In genomic region chr20:16553684-16554083, GRCh38 we compare ENCODE assay signal across 29 cellular contexts.
"Had no signal": no experiment of that assay in that cellular context is flagged by ENCODE, and none has a peak within 500 bp of the region (broad histone marks: within the 10 kb centered on the region; RNA-seq: fewer than 3 reads in every experiment).

No MANE protein-coding gene starts in this region.

- ATAC-seq: activated CD4-positive, alpha-beta T cell treated with anti-CD3 and anti-CD28 coated beads for 36 hours; body of pancreas; gastroesophageal sphincter; left ventricle myocardium superior had no signal

- H3K4me3 Mint-ChIP-seq: activated CD4-positive, alpha-beta T cell treated with anti-CD3 and anti-CD28 coated beads for 36 hours; activated naive CD4-positive, alpha-beta T cell treated with anti-CD3 and anti-CD28 coated beads for 36 hours; activated naive CD8-positive, alpha-beta T cell treated with anti-CD3 and anti-CD28 coated beads for 36 hours; activated T-helper 1 cell treated with anti-CD3 and anti-CD28 coated beads, Interleukin-12 subunit alpha, Interleukin-12 subunit beta, Interleukin-2, Interleukin-4 antibody, amounts not matched to agents 30 ng/mL and 10 ng/mL and 1 ng/mL, durations not matched to agents 14 hours and 24 hours and 36 hours; nephron; stimulated activated naive CD8-positive, alpha-beta T cell treated with anti-CD3 and anti-CD28 coated beads, Interleukin-15, Interleukin-2, amounts not matched to agents 100 ng/mL and 50 ng/mL, for 24 hours; T-helper 2 cell treated with Interferon-gamma antibody and Interleukin-4, amounts not matched to agents 5 μg/mL and 100 μg/mL, for 36 hours had no signal

- DNase-seq: activated CD4-positive, alpha-beta T cell treated with anti-CD3 and anti-CD28 coated beads for 36 hours; activated CD4-positive, alpha-beta T cell treated with anti-CD3 and anti-CD28 coated beads, Interleukin-2, amount 50 U/mL, for 4 hours; activated CD4-positive, CD25-positive, alpha-beta regulatory T cell; activated effector memory CD4-positive, alpha-beta T cell treated with anti-CD3 and anti-CD28 coated beads, Interleukin-2, amount 50 U/mL, for 16 hours; activated naive CD4-positive, alpha-beta T cell treated with anti-CD3 and anti-CD28 coated beads for 36 hours; activated naive CD8-positive, alpha-beta T cell treated with anti-CD3 and anti-CD28 coated beads for 36 hours; aorta; body of pancreas; cerebellar nuclear complex; colonic mucosa; effector CD8-positive, alpha-beta T cell; head of caudate nucleus; hippocampal formation; kidney glomerular epithelial cell; left ventricle myocardium superior; retina; stimulated activated CD4-positive, alpha-beta T cell treated with anti-CD3 and anti-CD28 coated beads, Interleukin-12 subunit alpha, Interleukin-12 subunit beta, amount 100 ng/mL, for 4 hours; stimulated activated CD4-positive, alpha-beta T cell treated with anti-CD3 and anti-CD28 coated beads, Interleukin-4, amount 100 ng/mL, for 1 hour; T-helper 1 cell; upper lobe of left lung had no signal

- H3K9me3 Mint-ChIP-seq: activated naive CD8-positive, alpha-beta T cell treated with anti-CD3 and anti-CD28 coated beads for 36 hours had no signal

- H3K9me3 ChIP-seq: adrenal gland, body of pancreas, colonic mucosa, gastroesophageal sphincter, neutrophil, upper lobe of left lung had no signal

- H3K4me1 Mint-ChIP-seq: activated naive CD8-positive, alpha-beta T cell treated with anti-CD3 and anti-CD28 coated beads for 36 hours had no signal

- H3K36me3 ChIP-seq: adrenal gland, colonic mucosa, gastroesophageal sphincter, neutrophil, upper lobe of left lung had no signal

- H3K27ac Mint-ChIP-seq: activated CD4-positive, alpha-beta T cell treated with anti-CD3 and anti-CD28 coated beads for 36 hours; activated naive CD4-positive, alpha-beta T cell treated with anti-CD3 and anti-CD28 coated beads for 36 hours; activated naive CD8-positive, alpha-beta T cell treated with anti-CD3 and anti-CD28 coated beads for 36 hours; activated T-helper 1 cell treated with anti-CD3 and anti-CD28 coated beads, Interleukin-12 subunit alpha, Interleukin-12 subunit beta, Interleukin-2, Interleukin-4 antibody, amounts not matched to agents 30 ng/mL and 10 ng/mL and 1 ng/mL, durations not matched to agents 14 hours and 24 hours and 36 hours; progenitor cell of endocrine pancreas; stimulated activated naive CD8-positive, alpha-beta T cell treated with anti-CD3 and anti-CD28 coated beads, Interleukin-15, Interleukin-2, amounts not matched to agents 100 ng/mL and 50 ng/mL, for 24 hours; T-helper 2 cell treated with Interferon-gamma antibody and Interleukin-4, amounts not matched to agents 5 μg/mL and 100 μg/mL, for 36 hours had no signal

- H3K27me3 ChIP-seq: adrenal gland, body of pancreas, colonic mucosa, gastroesophageal sphincter, neutrophil, upper lobe of left lung had no signal

- H3K4me1 ChIP-seq: body of pancreas, colonic mucosa had no signal

- H3K27me3 Mint-ChIP-seq: activated CD4-positive, alpha-beta T cell treated with anti-CD3 and anti-CD28 coated beads for 36 hours; activated naive CD8-positive, alpha-beta T cell treated with anti-CD3 and anti-CD28 coated beads for 36 hours; progenitor cell of endocrine pancreas; stimulated activated naive CD8-positive, alpha-beta T cell treated with anti-CD3 and anti-CD28 coated beads, Interleukin-15, Interleukin-2, amounts not matched to agents 100 ng/mL and 50 ng/mL, for 24 hours had no signal

- H3K27ac ChIP-seq: adrenal gland, body of pancreas, colonic mucosa, gastroesophageal sphincter, neutrophil, upper lobe of left lung had no signal

- H3K4me3 ChIP-seq: adrenal gland, body of pancreas, colonic mucosa, gastroesophageal sphincter, skin epidermis, upper lobe of left lung had no signal
